ENCODE assay signal across 1 cellular context in genomic region chr2:231720292-231720691, GRCh38.
TF ChIP-seq lines count a peak whose summit lies in the region.

No MANE protein-coding gene starts in this region.

TF ChIP-seq in GM12878, 131 proteins besides CTCF, POLR2A, EP300 and RAD21:
- no peak for TF ChIP-seq E2F4 (IDR thresholded peaks at IDR 0.05; ENCODE audit: low read depth, low read length)
- TF ChIP-seq ATF3 (IDR thresholded peaks at IDR 0.05; ENCODE audit: borderline replicate concordance, extremely low read depth, low read depth, low read length): no peak
- TF ChIP-seq IRF4 (IDR thresholded peaks at IDR 0.05; ENCODE audit: low read depth, low read length): no peak
- no peak for TF ChIP-seq ZNF687 (IDR thresholded peaks at IDR 0.05)
- TF ChIP-seq CEBPB (IDR thresholded peaks at IDR 0.05; ENCODE audit: borderline replicate concordance in 1 of 2, low read depth in 2 of 2, low read length in 2 of 2): no peak
- TF ChIP-seq USF2 (IDR thresholded peaks at IDR 0.05; ENCODE audit: borderline replicate concordance, low read depth, low read length): no peak
- no peak for TF ChIP-seq SPI1 (IDR thresholded peaks at IDR 0.05; ENCODE audit: borderline replicate concordance, insufficient read depth, low read depth, low read length)
- no peak for TF ChIP-seq BHLHE40 (IDR thresholded peaks at IDR 0.05; ENCODE audit: borderline replicate concordance in 1 of 2, low read depth in 2 of 2, low read length in 1 of 2)
- no peak for TF ChIP-seq ASH2L (IDR thresholded peaks at IDR 0.05; ENCODE audit: borderline replicate concordance, low read depth)
- TF ChIP-seq ESRRA (IDR thresholded peaks at IDR 0.05; ENCODE audit: low read length): no peak
- no peak for TF ChIP-seq E4F1 (IDR thresholded peaks at IDR 0.05; ENCODE audit: borderline replicate concordance, partially characterized antibody)
